24 cellular contexts compared by ENCODE assay signal in the genomic region with DNA sequence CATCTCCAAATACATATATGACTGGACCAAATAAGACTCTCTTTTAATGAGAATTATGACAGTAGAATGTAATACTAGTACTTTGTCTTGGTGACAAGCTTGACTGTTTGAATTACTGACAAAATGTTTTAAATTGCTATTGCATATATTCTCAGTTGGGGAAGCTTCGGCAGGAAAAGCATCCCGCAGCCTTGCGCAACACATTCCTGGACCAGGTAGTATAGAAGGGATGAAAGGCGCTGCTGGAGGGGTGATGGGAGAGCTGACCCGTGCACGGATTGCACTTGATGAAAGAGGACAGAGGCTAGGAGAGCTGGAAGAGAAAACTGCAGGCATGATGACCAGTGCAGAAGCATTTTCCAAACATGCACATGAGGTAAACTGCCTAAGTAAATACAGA.
"Had no signal": no experiment of that assay in that cellular context is flagged by ENCODE, and none has a peak within 500 bp of the region (broad histone marks: within the 10 kb centered on the region; RNA-seq: fewer than 3 reads in every experiment).

No MANE protein-coding gene starts in this region.

- H3K9me3 Mint-ChIP-seq: mesothelial cell of epicardium; naive thymus-derived CD4-positive, alpha-beta T cell; natural killer cell treated with Interleukin-12 subunit alpha and Interleukin-12 subunit beta and Interleukin-15 and Interleukin-18, amount 100 ng/mL, for 72 hours; stimulated activated naive CD8-positive, alpha-beta T cell treated with anti-CD3 and anti-CD28 coated beads, Interleukin-15, Interleukin-2, amounts not matched to agents 100 ng/mL and 50 ng/mL, for 24 hours; type B pancreatic cell had no signal

- H3K36me3 Mint-ChIP-seq: mesothelial cell of epicardium; natural killer cell treated with Interleukin-12 subunit alpha and Interleukin-12 subunit beta and Interleukin-15 and Interleukin-18, amount 100 ng/mL, for 72 hours; type B pancreatic cell had no signal

- H3K4me3 ChIP-seq: left ventricle myocardium inferior, lung, ovary, right atrium auricular region, skin epidermis, suprapubic skin, thoracic aorta, tibial artery, uterus had no signal

- H3K27ac Mint-ChIP-seq: mesothelial cell of epicardium; naive thymus-derived CD4-positive, alpha-beta T cell; natural killer cell treated with Interleukin-12 subunit alpha and Interleukin-12 subunit beta and Interleukin-15 and Interleukin-18, amount 100 ng/mL, for 72 hours; progenitor cell of endocrine pancreas; stimulated activated naive CD8-positive, alpha-beta T cell treated with anti-CD3 and anti-CD28 coated beads, Interleukin-15, Interleukin-2, amounts not matched to agents 100 ng/mL and 50 ng/mL, for 24 hours; type B pancreatic cell had no signal

- ATAC-seq: naive thymus-derived CD4-positive, alpha-beta T cell; natural killer cell treated with Interleukin-12 subunit alpha and Interleukin-12 subunit beta and Interleukin-15 and Interleukin-18, amount 100 ng/mL, for 72 hours; sciatic nerve had no signal

- H3K27me3 ChIP-seq: ovary, right atrium auricular region, suprapubic skin, tibial artery, uterus had no signal

- H3K27ac ChIP-seq: left ventricle myocardium inferior, ovary, right atrium auricular region, skin epidermis, suprapubic skin, thoracic aorta, tibial artery, uterus had no signal

- H3K27me3 Mint-ChIP-seq: natural killer cell treated with Interleukin-12 subunit alpha and Interleukin-12 subunit beta and Interleukin-15 and Interleukin-18, amount 100 ng/mL, for 72 hours; progenitor cell of endocrine pancreas; type B pancreatic cell had no signal

- H3K4me1 Mint-ChIP-seq: mesothelial cell of epicardium; naive thymus-derived CD4-positive, alpha-beta T cell had no signal

- H3K4me3 Mint-ChIP-seq: mesothelial cell of epicardium; naive thymus-derived CD4-positive, alpha-beta T cell; natural killer cell treated with Interleukin-12 subunit alpha and Interleukin-12 subunit beta and Interleukin-15 and Interleukin-18, amount 100 ng/mL, for 72 hours; stimulated activated naive CD8-positive, alpha-beta T cell treated with anti-CD3 and anti-CD28 coated beads, Interleukin-15, Interleukin-2, amounts not matched to agents 100 ng/mL and 50 ng/mL, for 24 hours; type B pancreatic cell had no signal

- DNase-seq: hypothalamus; islet precursor cell; left ventricle myocardium inferior; mesendoderm; naive thymus-derived CD4-positive, alpha-beta T cell; ovary; stimulated activated CD4-positive, alpha-beta T cell treated with anti-CD3 and anti-CD28 coated beads, Interleukin-12 subunit alpha, Interleukin-12 subunit beta, amount 100 ng/mL, for 4 hours; stimulated activated CD4-positive, alpha-beta T cell treated with anti-CD3 and anti-CD28 coated beads, Interleukin-15, amount 100 ng/mL, for 24 hours; stimulated activated CD4-positive, alpha-beta T cell treated with anti-CD3 and anti-CD28 coated beads, Interleukin-2, amount 100 ng/mL, for 24 hours; stimulated activated CD4-positive, alpha-beta T cell treated with anti-CD3 and anti-CD28 coated beads, Interleukin-4, amount 100 ng/mL, for 1 hour; stimulated activated naive CD4-positive, alpha-beta T cell; tibial artery; uterus had no signal

- H3K9me3 ChIP-seq: left ventricle myocardium inferior, ovary, right atrium auricular region, suprapubic skin, thoracic aorta, tibial artery, uterus had no signal

- H3K4me1 ChIP-seq: left ventricle myocardium inferior, right atrium auricular region, suprapubic skin, tibial artery, uterus had no signal

- H3K36me3 ChIP-seq: left ventricle myocardium inferior, ovary, right atrium auricular region, suprapubic skin, thoracic aorta, tibial artery, uterus had no signal
